ENCODE assay signal across 19 cellular contexts in the genomic region with DNA sequence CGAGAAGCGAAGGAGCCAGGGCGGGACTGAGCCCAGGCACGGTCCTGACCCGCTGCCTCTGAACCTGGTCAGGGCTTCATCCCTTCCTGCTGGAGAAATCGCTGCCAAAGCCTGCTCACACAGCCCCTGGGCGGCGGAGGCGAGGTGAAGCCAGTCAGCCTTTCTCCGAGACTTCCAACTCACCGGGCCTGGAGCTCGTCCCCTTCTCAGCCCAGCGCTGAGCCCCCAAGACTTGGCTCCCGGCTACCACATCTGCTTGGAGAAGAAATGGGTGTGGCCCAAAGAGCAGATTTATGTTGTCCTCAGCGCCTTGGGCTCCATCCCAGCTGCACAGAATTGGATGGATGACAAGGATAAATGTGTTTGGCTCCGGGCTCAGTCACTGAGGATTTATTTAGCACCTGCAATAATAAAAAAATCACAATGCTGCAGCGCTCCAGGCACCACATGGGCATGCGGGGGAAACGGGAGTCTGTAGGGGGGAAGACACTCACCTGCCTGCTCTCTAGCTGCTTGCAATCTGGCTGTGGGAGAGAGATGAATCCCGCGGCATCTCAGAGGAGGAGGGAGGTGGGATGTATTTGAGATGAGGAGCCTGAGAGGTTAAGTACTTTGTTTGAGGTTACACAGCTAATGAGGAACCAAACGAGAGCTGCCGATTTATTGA.
DNase-seq lines count a peak whose midpoint lies in the region; ATAC-seq and TF ChIP-seq lines count a peak whose summit lies in the region.
"Had no signal": no experiment of that assay in that cellular context is flagged by ENCODE, and none has a peak within 500 bp of the region (broad histone marks: within the 10 kb centered on the region; RNA-seq: fewer than 3 reads in every experiment).

No MANE protein-coding gene starts in this region.

- no peaks in the 10 kb centered on the region for H3K36me3 Mint-ChIP-seq in WTC11
- no peaks in the 10 kb centered on the region for H3K36me3 Mint-ChIP-seq in activated T-cell treated with anti-CD3 and anti-CD28 coated beads, Interleukin-2, amount 50 U/mL, for 4 hours (ENCODE audit: insufficient read depth)
- H3K36me3 Mint-ChIP-seq: activated naive CD4-positive, alpha-beta T cell treated with anti-CD3 and anti-CD28 coated beads, Interleukin-2, amount 50 U/mL, for 72 hours had no signal

- no peak for TF ChIP-seq POLR2A in stomach (IDR thresholded peaks at IDR 0.05)

- no peak overlapping the region for H3K4me3 ChIP-seq in upper lobe of right lung
- H3K4me3 ChIP-seq in stomach = no peak overlapping the region
- H3K4me3 ChIP-seq: ascending aorta, gastroesophageal sphincter had no signal

- ATAC-seq in WTC11 (peak; percentile 25), left colon (peak; percentile 20), upper lobe of right lung (peak; percentile 18), HG02981 (IDR thresholded peaks at IDR 0.05; ENCODE audit: unreplicated experiment) (no peak)
- no peak for ATAC-seq in activated T-cell treated with anti-CD3 and anti-CD28 coated beads, Interleukin-2, amount 50 U/mL, for 4 hours
- ATAC-seq: activated naive CD4-positive, alpha-beta T cell treated with anti-CD3 and anti-CD28 coated beads, Interleukin-2, amount 50 U/mL, for 72 hours; gastroesophageal sphincter had no signal

- WGBS in stomach, 5 donors = 64 to 74% (median 70%) methylated on average over 18 to 23 of the region's 23 CpGs

- peaks cover 21% of the 10 kb centered on the region for H3K4me1 Mint-ChIP-seq in WTC11
- peaks cover 2% of the 10 kb centered on the region for H3K4me1 Mint-ChIP-seq in activated T-cell treated with anti-CD3 and anti-CD28 coated beads, Interleukin-2, amount 50 U/mL, for 4 hours (ENCODE audit: low read depth)

- peaks cover 15% of the 10 kb centered on the region for H3K27me3 Mint-ChIP-seq in WTC11 (ENCODE audit: low read depth)
- peaks cover 8% of the 10 kb centered on the region for H3K27me3 Mint-ChIP-seq in activated T-cell treated with anti-CD3 and anti-CD28 coated beads, Interleukin-2, amount 50 U/mL, for 4 hours (ENCODE audit: low read depth)

- no peaks in the 10 kb centered on the region for H3K27me3 ChIP-seq in upper lobe of right lung
- no peaks in the 10 kb centered on the region for H3K27me3 ChIP-seq in stomach
- H3K27me3 ChIP-seq: ascending aorta, gastroesophageal sphincter had no signal

- no peak for TF ChIP-seq CTCF in WTC11 (IDR thresholded peaks at IDR 0.05)
- TF ChIP-seq CTCF in upper lobe of right lung (IDR thresholded peaks at IDR 0.05) = no peak
- TF ChIP-seq CTCF in stomach (IDR thresholded peaks at IDR 0.05) = no peak

- H3K27ac ChIP-seq in upper lobe of right lung = no peak overlapping the region
- no peak overlapping the region for H3K27ac ChIP-seq in stomach
- H3K27ac ChIP-seq: ascending aorta, epithelial cell of prostate, gastroesophageal sphincter had no signal

- CTCF ChIA-PET in WTC11 (lab: Charles Lee) = interaction anchor here (0.7 to 1.2 kb wide), 3 partner anchors 8 to 28 kb away, joined by 3 to 4 read pairs (median 4); no protein-coding TSS in a partner anchor

- no peaks in the 10 kb centered on the region for H3K9me3 Mint-ChIP-seq in WTC11
- no peaks in the 10 kb centered on the region for H3K9me3 Mint-ChIP-seq in activated T-cell treated with anti-CD3 and anti-CD28 coated beads, Interleukin-2, amount 50 U/mL, for 4 hours
- H3K9me3 Mint-ChIP-seq: activated naive CD4-positive, alpha-beta T cell treated with anti-CD3 and anti-CD28 coated beads, Interleukin-2, amount 50 U/mL, for 72 hours; activated T-helper 1 cell treated with anti-CD3 and anti-CD28 coated beads, Interleukin-12 subunit alpha, Interleukin-12 subunit beta, Interleukin-2, Interleukin-4 antibody, amounts not matched to agents 30 ng/mL and 10 ng/mL and 1 ng/mL, durations not matched to agents 14 hours and 24 hours and 36 hours had no signal

- no peak overlapping the region for H3K27ac Mint-ChIP-seq in WTC11
- H3K27ac Mint-ChIP-seq: activated naive CD4-positive, alpha-beta T cell treated with anti-CD3 and anti-CD28 coated beads, Interleukin-2, amount 50 U/mL, for 72 hours; activated T-helper 1 cell treated with anti-CD3 and anti-CD28 coated beads, Interleukin-12 subunit alpha, Interleukin-12 subunit beta, Interleukin-2, Interleukin-4 antibody, amounts not matched to agents 30 ng/mL and 10 ng/mL and 1 ng/mL, durations not matched to agents 14 hours and 24 hours and 36 hours had no signal

- POLR2A ChIA-PET in WTC11 (lab: Charles Lee) = no interaction called here

- no peaks in the 10 kb centered on the region for H3K36me3 ChIP-seq in upper lobe of right lung
- no peaks in the 10 kb centered on the region for H3K36me3 ChIP-seq in stomach
- H3K36me3 ChIP-seq: ascending aorta, gastroesophageal sphincter had no signal

- no peaks in the 10 kb centered on the region for H3K9me3 ChIP-seq in upper lobe of right lung
- no peaks in the 10 kb centered on the region for H3K9me3 ChIP-seq in stomach
- H3K9me3 ChIP-seq: ascending aorta, gastroesophageal sphincter had no signal

- no peak overlapping the region for H3K4me3 Mint-ChIP-seq in WTC11
- H3K4me3 Mint-ChIP-seq in activated T-cell treated with anti-CD3 and anti-CD28 coated beads, Interleukin-2, amount 50 U/mL, for 4 hours = no peak overlapping the region
- H3K4me3 Mint-ChIP-seq: activated T-helper 1 cell treated with anti-CD3 and anti-CD28 coated beads, Interleukin-12 subunit alpha, Interleukin-12 subunit beta, Interleukin-2, Interleukin-4 antibody, amounts not matched to agents 30 ng/mL and 10 ng/mL and 1 ng/mL, durations not matched to agents 14 hours and 24 hours and 36 hours had no signal

- H3K4me1 ChIP-seq in upper lobe of right lung = no peaks in the 10 kb centered on the region
- peaks cover 0 to 14% (median 6%) of the 10 kb centered on the region in 4 donors for H3K4me1 ChIP-seq in stomach
- H3K4me1 ChIP-seq: ascending aorta had no signal

- no peak for TF ChIP-seq EP300 in stomach (IDR thresholded peaks at IDR 0.05)

- DNase-seq in NCI-H82 (lab: John Stamatoyannopoulos, UW) (peak; percentile 61), NCI-H82 treated with DMSO at 0.1 percent for 48 hours (lab: John Stamatoyannopoulos, UW; ENCODE audit: unreplicated experiment) (no peak), WTC11 (ENCODE audit: low spot score) (no peak), left colon (no peak), upper lobe of right lung (no peak), stomach (no peak)
- DNase-seq in activated T-cell treated with anti-CD3 and anti-CD28 coated beads, Interleukin-2, amount 50 U/mL, for 4 hours = no peak
- DNase-seq: activated CD4-positive, alpha-beta T cell treated with anti-CD3 and anti-CD28 coated beads for 48 hours; C1 segment of cervical spinal cord; NCI-H345; retina; stimulated activated CD8-positive, alpha-beta memory T cell treated with anti-CD3 and anti-CD28 coated beads, Interleukin-4, amount 100 ng/mL, for 48 hours; T-helper 1 cell had no signal

- intact Hi-C loops in left colon (cut with DNase I, micrococcal nuclease) = no loop called here
- intact Hi-C loops in upper lobe of right lung (cut with DNase I) = no loop called here
- intact Hi-C loops in stomach (cut with DNase I; ENCODE audit: low total_unique reads) = no loop called here

TF ChIP-seq in WTC11, 78 proteins besides CTCF, POLR2A, EP300 and RAD21:
- TF ChIP-seq MXD4 (CRISPR knock-in tag; IDR thresholded peaks at IDR 0.05; ENCODE audit: borderline replicate concordance) = no peak
- TF ChIP-seq, protein P1, sequence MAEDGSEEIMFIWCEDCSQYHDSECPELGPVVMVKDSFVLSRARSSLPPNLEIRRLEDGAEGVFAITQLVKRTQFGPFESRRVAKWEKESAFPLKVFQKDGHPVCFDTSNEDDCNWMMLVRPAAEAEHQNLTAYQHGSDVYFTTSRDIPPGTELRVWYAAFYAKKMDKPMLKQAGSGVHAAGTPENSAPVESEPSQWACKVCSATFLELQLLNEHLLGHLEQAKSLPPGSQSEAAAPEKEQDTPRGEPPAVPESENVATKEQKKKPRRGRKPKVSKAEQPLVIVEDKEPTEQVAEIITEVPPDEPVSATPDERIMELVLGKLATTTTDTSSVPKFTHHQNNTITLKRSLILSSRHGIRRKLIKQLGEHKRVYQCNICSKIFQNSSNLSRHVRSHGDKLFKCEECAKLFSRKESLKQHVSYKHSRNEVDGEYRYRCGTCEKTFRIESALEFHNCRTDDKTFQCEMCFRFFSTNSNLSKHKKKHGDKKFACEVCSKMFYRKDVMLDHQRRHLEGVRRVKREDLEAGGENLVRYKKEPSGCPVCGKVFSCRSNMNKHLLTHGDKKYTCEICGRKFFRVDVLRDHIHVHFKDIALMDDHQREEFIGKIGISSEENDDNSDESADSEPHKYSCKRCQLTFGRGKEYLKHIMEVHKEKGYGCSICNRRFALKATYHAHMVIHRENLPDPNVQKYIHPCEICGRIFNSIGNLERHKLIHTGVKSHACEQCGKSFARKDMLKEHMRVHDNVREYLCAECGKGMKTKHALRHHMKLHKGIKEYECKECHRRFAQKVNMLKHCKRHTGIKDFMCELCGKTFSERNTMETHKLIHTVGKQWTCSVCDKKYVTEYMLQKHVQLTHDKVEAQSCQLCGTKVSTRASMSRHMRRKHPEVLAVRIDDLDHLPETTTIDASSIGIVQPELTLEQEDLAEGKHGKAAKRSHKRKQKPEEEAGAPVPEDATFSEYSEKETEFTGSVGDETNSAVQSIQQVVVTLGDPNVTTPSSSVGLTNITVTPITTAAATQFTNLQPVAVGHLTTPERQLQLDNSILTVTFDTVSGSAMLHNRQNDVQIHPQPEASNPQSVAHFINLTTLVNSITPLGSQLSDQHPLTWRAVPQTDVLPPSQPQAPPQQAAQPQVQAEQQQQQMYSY (CRISPR knock-in tag; IDR thresholded peaks at IDR 0.05) = peak; percentile 29; the same call in 1 of the 2 replicates

Comparison
In these comparisons a context has a peak if more than half of its experiments do, and no peak if none do; other contexts are left out.
1. ATAC-seq: peak in WTC11 (single experiment), left colon (single experiment) and upper lobe of right lung (single experiment); none in activated T-cell treated with anti-CD3 and anti-CD28 coated beads, Interleukin-2, amount 50 U/mL, for 4 hours (0 of 2) and HG02981 (single experiment).